15 cellular contexts compared by ENCODE assay signal in the genomic region with DNA sequence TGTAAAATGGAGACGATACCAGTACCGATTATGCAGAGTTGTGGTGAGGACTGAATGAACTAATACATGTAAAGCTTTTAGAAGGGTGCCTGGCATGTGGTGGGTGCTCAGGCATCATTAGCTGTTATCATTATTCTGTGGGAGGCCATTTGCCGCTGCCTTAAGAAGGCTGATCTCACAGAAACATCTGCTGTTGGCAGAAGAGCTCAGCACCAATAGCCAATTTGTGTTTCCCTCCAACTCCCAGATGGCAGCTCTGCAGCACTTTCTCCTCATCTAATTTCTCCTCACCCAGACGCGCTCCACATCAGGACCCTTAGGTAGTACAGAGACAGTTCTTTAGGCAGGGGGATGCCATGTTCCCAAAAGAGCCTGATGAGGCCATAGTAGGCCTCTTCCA. TPM values are rescaled to one million over a fixed set of nuclear protein-coding genes. Genes with fewer than 3 reads are reported as not detected.
DNase-seq lines count a peak whose midpoint lies in the region; ATAC-seq and TF ChIP-seq lines count a peak whose summit lies in the region.
"Had no signal": no experiment of that assay in that cellular context is flagged by ENCODE, and none has a peak within 500 bp of the region (broad histone marks: within the 10 kb centered on the region; RNA-seq: fewer than 3 reads in every experiment).

No MANE protein-coding gene starts in this region.

- H3K27me3 ChIP-seq in muscle layer of duodenum (ENCODE audit: low read depth, low read length) = no peaks in the 10 kb centered on the region

- ATAC-seq in Right ventricle myocardium inferior (peak; percentile 21), HG02840 (IDR thresholded peaks at IDR 0.05; ENCODE audit: low FRiP score, unreplicated experiment) (no peak)
- ATAC-seq: WTC11 had no signal

- H3K4me1 Mint-ChIP-seq in chondrocyte (ENCODE audit: low read depth) = peaks cover 56% of the 10 kb centered on the region

- H3K9me3 Mint-ChIP-seq in chondrocyte (ENCODE audit: low read depth) = no peaks in the 10 kb centered on the region
- H3K9me3 Mint-ChIP-seq: activated T-helper 2 cell treated with anti-CD3 and anti-CD28 coated beads, Interferon-gamma antibody, Interleukin-2, Interleukin-4, amounts not matched to agents 10 μg/mL and 5 μg/mL and 100 μg/mL, durations not matched to agents 14 hours and 24 hours and 36 hours; WTC11 had no signal

- no peak overlapping the region for H3K4me3 ChIP-seq in muscle layer of duodenum (ENCODE audit: low read depth in 1 of 2, low read length in 2 of 2)

- H3K36me3 Mint-ChIP-seq in chondrocyte (ENCODE audit: low read depth) = no peaks in the 10 kb centered on the region
- H3K36me3 Mint-ChIP-seq: WTC11 had no signal

- H3K27me3 Mint-ChIP-seq in chondrocyte (ENCODE audit: low read depth) = no peaks in the 10 kb centered on the region

- POLR2A ChIA-PET in GM10248 (lab: Yijun Ruan, JAX) = interaction anchor here (0.7 kb wide), 1 partner anchor 15 kb away, joined by 4 read pairs; no protein-coding TSS in a partner anchor

- no peak for DNase-seq in Right ventricle myocardium inferior (ENCODE audit: missing footprints)
- DNase-seq in cardiac septum (ENCODE audit: low spot score) = no peak
- DNase-seq in chondrocyte (ENCODE audit: low spot score) = no peak
- DNase-seq in stimulated activated CD4-positive, alpha-beta T cell treated with anti-CD3 and anti-CD28 coated beads, Interleukin-4, amount 100 ng/mL, for 4 hours = no peak
- DNase-seq in SK-N-DZ (ENCODE audit: low spot score) = no peak
- no peak for DNase-seq in GM10248 (ENCODE audit: extremely low spot score)
- DNase-seq: activated CD8-positive, alpha-beta memory T cell treated with anti-CD3 and anti-CD28 coated beads for 24 hours; Kasumi-1; NCI-H146; NCI-H526; stimulated activated CD4-positive, alpha-beta T cell treated with anti-CD3 and anti-CD28 coated beads, Interleukin-15, amount 100 ng/mL, for 24 hours had no signal

- no peak overlapping the region for H3K4me3 Mint-ChIP-seq in chondrocyte (ENCODE audit: unreplicated experiment)
- H3K4me3 Mint-ChIP-seq: WTC11 had no signal

- H3K9me3 ChIP-seq in muscle layer of duodenum (ENCODE audit: control insufficient read depth in 1 of 2, low read length in 2 of 2) = no peaks in the 10 kb centered on the region

- H3K36me3 ChIP-seq in muscle layer of duodenum (ENCODE audit: control insufficient read depth in 1 of 2, insufficient read depth in 2 of 2, low read length in 2 of 2) = peaks cover 0 to 2% of the 10 kb centered on the region in 2 donors

- peaks cover 10 to 12% of the 10 kb centered on the region in 2 donors for H3K4me1 ChIP-seq in muscle layer of duodenum (ENCODE audit: control insufficient read depth in 1 of 2, insufficient read depth in 2 of 2, low read length in 2 of 2)

- CTCF ChIA-PET in GM10248 (lab: Yijun Ruan, JAX) = interaction anchor here (0.8 to 2.5 kb wide), 9 partner anchors 10 to 214 kb away, joined by 3 to 17 read pairs (median 4); a partner anchor contains a TSS

- peak overlapping the region; percentile 91 for H3K27ac Mint-ChIP-seq in chondrocyte (ENCODE audit: unreplicated experiment)
- H3K27ac Mint-ChIP-seq: activated T-helper 2 cell treated with anti-CD3 and anti-CD28 coated beads, Interferon-gamma antibody, Interleukin-2, Interleukin-4, amounts not matched to agents 10 μg/mL and 5 μg/mL and 100 μg/mL, durations not matched to agents 14 hours and 24 hours and 36 hours; WTC11 had no signal

- intact Hi-C loops in Right ventricle myocardium inferior (cut with DNase I) (no loop called here), cardiac septum (cut with DNase I) (loop anchor here (2.0 kb wide), 1 partner anchor 15 kb away; a partner anchor contains a TSS)

- TF ChIP-seq CTCF in chondrocyte (IDR thresholded peaks at IDR 0.05) (no peak), GM10248 (IDR thresholded peaks at IDR 0.05; ENCODE audit: control extremely low read depth, extremely low read depth, low read depth, missing control alignments) (no peak)

- H3K27ac ChIP-seq in muscle layer of duodenum (ENCODE audit: low read length) = peak overlapping the region; percentile 64

RNA-seq across cellular contexts. Expression of a gene that starts 15.8 kb away (rescaled TPM):
- 19.6 TPM for total RNA-seq in Right ventricle myocardium inferior
- 92.7 TPM for total RNA-seq in cardiac septum
- 60.6 to 135 TPM (median 133 TPM) in 3 replicates for total RNA-seq in chondrocyte
- polyA plus RNA-seq in SK-N-DZ (2014; cell fraction: cytosol; rRNA removed) = 0.38 and 0.73 TPM in 2 replicates
- 0.76 and 1.0 TPM in 2 replicates for polyA plus RNA-seq in SK-N-DZ (2014; cell fraction: nucleus; rRNA removed)
